8 cellular contexts compared by ENCODE assay signal in genomic region chrX:101078716-101079115, GRCh38. TPM values are rescaled to one million over a fixed set of nuclear protein-coding genes. Genes with fewer than 3 reads are reported as not detected.
DNase-seq lines count a peak whose midpoint lies in the region; TF ChIP-seq lines count a peak whose summit lies in the region.

Gene TMEM35A, plus strand, starts transcription at chrX:101078879. Its CDS starts 124 bp downstream, at chrX:101079003.

- H3K4me3 ChIP-seq in fibroblast of pulmonary artery (replicated peaks; ENCODE audit: low read depth, low read length), result peak within 1 kb of the TSS; percentile 55
- peak within 1 kb of the TSS; percentile 74 for H3K4me3 ChIP-seq in osteoblast (ENCODE audit: insufficient read depth, low read length)

- DNase-seq in AG20443 (ENCODE audit: low spot score), result peak; percentile 49
- peak; percentile 32 for DNase-seq in NCI-H2227 treated with DMSO at 0.1 percent for 48 hours (lab: John Stamatoyannopoulos, UW)
- DNase-seq in fibroblast of pulmonary artery (ENCODE audit: low read depth), result peak; percentile 45
- DNase-seq in osteoblast (ENCODE audit: insufficient read length, low spot score, missing footprints), result peak; percentile 79
- DNase-seq in DMS 273 (lab: John Stamatoyannopoulos, UW; ENCODE audit: unreplicated experiment), result no peak
- DNase-seq in activated CD4-positive, CD25-positive, alpha-beta regulatory T cell treated with anti-CD3 and anti-CD28 coated beads, Interleukin-2, amount 50 U/mL, for 72 hours, result no peak
- DNase-seq in activated gamma-delta T cell treated with Interleukin-2 at 50 U/mL for 16 hours, result no peak
- no peak for DNase-seq in T-helper 9 cell

- H3K4me2 ChIP-seq in osteoblast (ENCODE audit: insufficient read depth, low read length), result peak within 1 kb of the TSS; percentile 81

- H3K79me2 ChIP-seq in osteoblast (ENCODE audit: insufficient read depth, low read length), result no peaks in the 10 kb centered on the region

- no peaks in the 10 kb centered on the region for H3K36me3 ChIP-seq in osteoblast (ENCODE audit: insufficient read depth, low read length)

- no peaks in the 10 kb centered on the region for H3K9me3 ChIP-seq in osteoblast (ENCODE audit: low read depth, low read length)

- H3K27ac ChIP-seq in osteoblast (ENCODE audit: low read depth, low read length), result no peak within 1 kb of the TSS

- TF ChIP-seq CTCF in fibroblast of pulmonary artery (IDR thresholded peaks at IDR 0.05; ENCODE audit: low read length, missing control alignments) (no peak), osteoblast (IDR thresholded peaks at IDR 0.05; ENCODE audit: extremely low read depth, low read depth, low read length) (no peak)

- H3K4me1 ChIP-seq in osteoblast (ENCODE audit: insufficient read depth, low read length), result peaks cover 3% of the 10 kb centered on the region

- no peaks in the 10 kb centered on the region for H3K27me3 ChIP-seq in osteoblast (ENCODE audit: insufficient read depth, low read length)

- no peaks in the 10 kb centered on the region for H4K20me1 ChIP-seq in osteoblast (ENCODE audit: insufficient read depth, low read length)

- peak within 1 kb of the TSS; percentile 80 for H2AFZ ChIP-seq in osteoblast (ENCODE audit: low read length)

RNA-seq across cellular contexts. Expression of gene TMEM35A, which starts in this region (rescaled TPM):
- 1.1 and 1.5 TPM in 2 replicates for total RNA-seq in osteoblast

Comparison
In these comparisons a context has a peak if more than half of its experiments do, and no peak if none do; other contexts are left out.
1. DNase-seq: peak in AG20443 (single experiment), NCI-H2227 treated with DMSO at 0.1 percent for 48 hours (single experiment), fibroblast of pulmonary artery (single experiment) and osteoblast (single experiment); none in DMS 273 (single experiment), activated CD4-positive, CD25-positive, alpha-beta regulatory T cell treated with anti-CD3 and anti-CD28 coated beads, Interleukin-2, amount 50 U/mL, for 72 hours (single experiment), activated gamma-delta T cell treated with Interleukin-2 at 50 U/mL for 16 hours (single experiment) and T-helper 9 cell (single experiment).